ENCODE assay signal across 8 cellular contexts in genomic region chr10:104254493-104255243, GRCh38. TPM values are rescaled to one million over a fixed set of nuclear protein-coding genes. Genes with fewer than 3 reads are reported as not detected.
DNase-seq lines count a peak whose midpoint lies in the region; ATAC-seq, FAIRE-seq and TF ChIP-seq lines count a peak whose summit lies in the region.

Gene GSTO1 (plus strand): TSS chr10:104254892. CDS start chr10:104254929, 37 bp downstream.

- H3K36me3 ChIP-seq in kidney (ENCODE audit: control insufficient read depth in 1 of 2, insufficient read depth in 2 of 2, low read length in 2 of 2) = peaks cover 4 to 23% of the 10 kb centered on the region in 2 donors

- H3K9me3 ChIP-seq in kidney (ENCODE audit: control insufficient read depth in 1 of 2, low read length in 2 of 2) = no peaks in the 10 kb centered on the region

- peak within 1 kb of the TSS; percentile 91 to 97 for H3K27ac ChIP-seq in kidney (ENCODE audit: low read depth in 2 of 2, low read length in 2 of 2)

- H3K9ac ChIP-seq in kidney (ENCODE audit: low read length in 2 of 2) = peak within 1 kb of the TSS; percentile 82 to 90

- TF ChIP-seq CTCF in GM12865 (IDR thresholded peaks at IDR 0.05; ENCODE audit: insufficient read depth, low read depth, low read length, missing control alignments) (no peak), choroid plexus epithelial cell (conservative IDR thresholded peaks at IDR 0.05; ENCODE audit: low read depth, low read length) (no peak), kidney (IDR thresholded peaks at IDR 0.05; ENCODE audit: borderline replicate concordance, extremely low read depth, insufficient read depth) (peak; percentile 1)

- POLR2A ChIA-PET in HEK293T (lab: Yijun Ruan, JAX) = interaction anchor here (0.7 to 3.4 kb wide), 8 partner anchors 9 to 133 kb away, joined by 3 to 23 read pairs (median 6); partner anchors contain the start of genes CFAP43, CFAP58, GSTO2 and SFR1

- peak; percentile 58 for ATAC-seq in activated CD4-positive, CD25-positive, alpha-beta regulatory T cell treated with anti-CD3 and anti-CD28 coated beads, Interleukin-2, amount 50 U/mL, for 24 hours

- CTCF ChIA-PET in HEK293T (lab: Yijun Ruan, JAX) = interaction anchor here (1.2 to 1.7 kb wide), 2 partner anchors 20 to 37 kb away, joined by 7 to 8 read pairs; no protein-coding TSS in a partner anchor

- H3K4me1 ChIP-seq in kidney (ENCODE audit: control insufficient read depth in 1 of 2, insufficient read depth in 1 of 2, low read depth in 1 of 2, low read length in 2 of 2) = peaks cover 17 to 23% of the 10 kb centered on the region in 2 donors

- DNase-seq in GM12865 (ENCODE audit: low read depth) (peak; percentile 83), HEK293T (ENCODE audit: extremely low spot score) (peak; percentile 77), NCI-H1436 (lab: John Stamatoyannopoulos, UW) (peak; percentile 30), choroid plexus epithelial cell (ENCODE audit: low read depth) (peak; percentile 67), kidney (peak; percentile 94), NCI-H524 treated with DMSO at 0.1 percent for 48 hours (lab: John Stamatoyannopoulos, UW) (no peak)
- peak; percentile 52 for DNase-seq in stimulated activated CD4-positive, alpha-beta T cell treated with anti-CD3 and anti-CD28 coated beads, Interleukin-12 subunit alpha, Interleukin-12 subunit beta, amount 100 ng/mL, for 4 hours

- FAIRE-seq in kidney (lab: Jason Lieb, UNC) = no peak

- intact Hi-C loops in kidney (cut with DNase I) = no loop called here

- H3K4me3 ChIP-seq in GM12865 (ENCODE audit: low read depth, low read length) (peak within 1 kb of the TSS; percentile 98), choroid plexus epithelial cell (ENCODE audit: low read depth, low read length) (peak within 1 kb of the TSS; percentile 81), kidney (ENCODE audit: low read length in 2 of 2) (peak within 1 kb of the TSS; percentile 82 to 84)

TF ChIP-seq in HEK293T, 16 proteins besides CTCF, POLR2A, EP300 and RAD21:
- peak; percentile 73 for TF ChIP-seq L3MBTL2 (conservative IDR thresholded peaks at IDR 0.05)
- no peak for TF ChIP-seq SP1 (IDR thresholded peaks at IDR 0.05)
- TF ChIP-seq ELF4 (IDR thresholded peaks at IDR 0.05) = peak; percentile 77

RNA-seq across cellular contexts. Expression of gene GSTO1, which starts in this region (rescaled TPM):
- 83.7 TPM for total RNA-seq in kidney
- polyA plus RNA-seq in kidney (ENCODE audit: insufficient read depth, low read depth, low replicate concordance) = 263 TPM
